14 cellular contexts compared by ENCODE assay signal in the genomic region with DNA sequence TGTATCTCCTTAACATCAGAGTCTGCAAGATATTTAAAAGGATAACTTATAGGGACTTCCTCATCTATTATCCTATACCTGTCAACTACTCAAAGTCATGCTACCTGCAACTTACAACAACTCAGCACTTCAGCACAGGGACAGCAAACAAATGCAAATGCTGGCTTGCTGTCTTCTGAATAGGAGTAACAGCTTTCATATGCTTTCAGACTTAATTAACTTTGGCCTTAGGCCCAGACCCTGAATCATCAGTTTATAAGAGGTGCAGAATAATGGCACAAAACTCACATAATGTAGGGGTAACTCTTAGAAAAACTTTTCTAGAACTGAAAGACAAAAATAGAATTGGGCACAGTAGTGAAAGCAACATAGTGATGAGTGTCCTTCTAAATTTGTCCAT.
DNase-seq lines count a peak whose midpoint lies in the region; TF ChIP-seq lines count a peak whose summit lies in the region.
"Had no signal": no experiment of that assay in that cellular context is flagged by ENCODE, and none has a peak within 500 bp of the region (broad histone marks: within the 10 kb centered on the region; RNA-seq: fewer than 3 reads in every experiment).

No MANE protein-coding gene starts in this region.

- no peak overlapping the region for H3K27ac Mint-ChIP-seq in H9

- H3K4me3 Mint-ChIP-seq in H9 = no peak overlapping the region

- no peak overlapping the region for H2BK20ac ChIP-seq in H9 (ENCODE audit: low read depth, low read length, poor library complexity, severe bottlenecking)

- peaks cover 3% of the 10 kb centered on the region; the same call in 1 of the 2 replicates for H3K4me1 ChIP-seq in H9 (ENCODE audit: insufficient read depth, low read length)
- H3K4me1 ChIP-seq in hepatocyte (ENCODE audit: insufficient read depth) = no peaks in the 10 kb centered on the region

- H4K20me1 ChIP-seq in H9 (ENCODE audit: control insufficient read depth, insufficient read depth, insufficient read length) (no peaks in the 10 kb centered on the region), hepatocyte (ENCODE audit: insufficient read depth, poor library complexity, severe bottlenecking) (no peaks in the 10 kb centered on the region)

- no peaks in the 10 kb centered on the region for H3K27me3 ChIP-seq in H9 (ENCODE audit: insufficient read depth, low read length)
- no peaks in the 10 kb centered on the region for H3K27me3 ChIP-seq in hepatocyte

- H3K9me3 ChIP-seq in H9 (ENCODE audit: control insufficient read depth, low read depth, low read length) = no peaks in the 10 kb centered on the region
- no peaks in the 10 kb centered on the region for H3K9me3 ChIP-seq in hepatocyte (ENCODE audit: low read depth)

- H2AFZ ChIP-seq in H9 (ENCODE audit: low read length) = no peak overlapping the region
- no peak overlapping the region for H2AFZ ChIP-seq in hepatocyte

- peaks cover 34 to 38% of the 10 kb centered on the region in 2 experiments for H3K4me1 Mint-ChIP-seq in H9

- H3K9me2 ChIP-seq in hepatocyte (replicated peaks; ENCODE audit: insufficient read depth) = no peaks in the 10 kb centered on the region

- TF ChIP-seq CTCF in H9 (conservative IDR thresholded peaks at IDR 0.05) = no peak
- no peak for TF ChIP-seq CTCF in hepatocyte (IDR thresholded peaks at IDR 0.05; ENCODE audit: poor library complexity)

- H4K8ac ChIP-seq in H9 (replicated peaks; ENCODE audit: insufficient read length, low read depth, low read length) = no peak overlapping the region

- no peak overlapping the region for H3K4me2 ChIP-seq in H9 (ENCODE audit: insufficient read depth, insufficient read length, low read length)
- no peak overlapping the region for H3K4me2 ChIP-seq in hepatocyte

- no peak overlapping the region for H3K56ac ChIP-seq in H9 (ENCODE audit: insufficient read length, low read depth, low read length)

- H2AK5ac ChIP-seq in H9 (ENCODE audit: insufficient read length, low read length) = no peak overlapping the region

- no peaks in the 10 kb centered on the region for H3K36me3 Mint-ChIP-seq in H9 (ENCODE audit: insufficient read depth in 1 of 3, low read depth in 3 of 3)

- H2BK15ac ChIP-seq in H9 (ENCODE audit: low read depth, low read length) = no peak overlapping the region

- H2BK5ac ChIP-seq in H9 (ENCODE audit: insufficient read length, low read length) = no peak overlapping the region

- H3K27ac ChIP-seq in H9 (ENCODE audit: insufficient read length, low read depth, low read length) (no peak overlapping the region), hepatocyte (no peak overlapping the region)
- H3K27ac ChIP-seq: VCaP had no signal

- H3K4ac ChIP-seq in H9 (ENCODE audit: low read depth, low read length) = no peak overlapping the region

- no peak overlapping the region for H3T11ph ChIP-seq in H9 (ENCODE audit: low read length)

- no peak overlapping the region for H3K23ac ChIP-seq in H9 (ENCODE audit: insufficient read length, low read depth, low read length)

- H3K9ac ChIP-seq in H9 (ENCODE audit: extremely low read depth, insufficient read length, low read length) = no peak overlapping the region

- no peaks in the 10 kb centered on the region for H3K36me3 ChIP-seq in hepatocyte (replicated peaks; ENCODE audit: insufficient read depth, low read depth)

- no peaks in the 10 kb centered on the region for H3K79me1 ChIP-seq in H9 (ENCODE audit: insufficient read depth, low read depth, low read length, poor library complexity, severe bottlenecking)

- no peak overlapping the region for H2BK12ac ChIP-seq in H9 (ENCODE audit: insufficient read length, low read depth, low read length)

- no peak overlapping the region for H2BK120ac ChIP-seq in H9 (ENCODE audit: low read depth, low read length, poor library complexity, severe bottlenecking)

- H3K23me2 ChIP-seq in H9 (ENCODE audit: insufficient read length, low read depth, low read length, poor library complexity, severe bottlenecking) = no peaks in the 10 kb centered on the region

- DNase-seq in A172 (ENCODE audit: low spot score) (peak; percentile 35), H9 (peak; percentile 39), RPMI7951 (ENCODE audit: low read depth) (peak; percentile 7), hepatocyte (ENCODE audit: low spot score) (peak; percentile 4), GDM1 (lab: John Stamatoyannopoulos, UW) (no peak)
- no peak for DNase-seq in activated CD8-positive, alpha-beta memory T cell treated with anti-CD3 and anti-CD28 coated beads for 24 hours
- DNase-seq in activated T-cell treated with anti-CD3 and anti-CD28 coated beads, Interleukin-2, amount 50 U/mL, for 1 hour = no peak
- DNase-seq in activated naive CD4-positive, alpha-beta T cell treated with anti-CD3 and anti-CD28 coated beads, Interleukin-2, amount 50 U/mL, for 16 hours = no peak
- DNase-seq: activated T-cell treated with anti-CD3 and anti-CD28 coated beads for 4 hours, glutamatergic neuron, NCI-H524, posterior cingulate gyrus, SIG-M5 had no signal

- no peaks in the 10 kb centered on the region for H3K79me2 ChIP-seq in H9 (ENCODE audit: insufficient read depth, low read length)
- H3K79me2 ChIP-seq in hepatocyte = no peaks in the 10 kb centered on the region

- no peaks in the 10 kb centered on the region for H3K9me3 Mint-ChIP-seq in H9

- no peak overlapping the region for H4K5ac ChIP-seq in H9 (ENCODE audit: insufficient read length, low read depth, low read length)

- no peak overlapping the region for H3K18ac ChIP-seq in H9 (ENCODE audit: insufficient read length, low read depth, low read length)

- H3K4me3 ChIP-seq in hepatocyte = no peak overlapping the region

- H3K14ac ChIP-seq in H9 (ENCODE audit: insufficient read depth, low read length) = no peak overlapping the region

- no peaks in the 10 kb centered on the region for H3K27me3 Mint-ChIP-seq in H9 (ENCODE audit: low read depth)

- H4K91ac ChIP-seq in H9 (ENCODE audit: insufficient read length, low read depth, low read length) = no peak overlapping the region

Comparison
In these comparisons a context has a peak if more than half of its experiments do, and no peak if none do; other contexts are left out.
1. DNase-seq: peak in A172 (single experiment), H9 (single experiment), RPMI7951 (single experiment) and hepatocyte (single experiment); none in activated CD8-positive, alpha-beta memory T cell treated with anti-CD3 and anti-CD28 coated beads for 24 hours (single experiment), GDM1 (single experiment), activated T-cell treated with anti-CD3 and anti-CD28 coated beads, Interleukin-2, amount 50 U/mL, for 1 hour (single experiment) and activated naive CD4-positive, alpha-beta T cell treated with anti-CD3 and anti-CD28 coated beads, Interleukin-2, amount 50 U/mL, for 16 hours (single experiment).